In the genomic region with DNA sequence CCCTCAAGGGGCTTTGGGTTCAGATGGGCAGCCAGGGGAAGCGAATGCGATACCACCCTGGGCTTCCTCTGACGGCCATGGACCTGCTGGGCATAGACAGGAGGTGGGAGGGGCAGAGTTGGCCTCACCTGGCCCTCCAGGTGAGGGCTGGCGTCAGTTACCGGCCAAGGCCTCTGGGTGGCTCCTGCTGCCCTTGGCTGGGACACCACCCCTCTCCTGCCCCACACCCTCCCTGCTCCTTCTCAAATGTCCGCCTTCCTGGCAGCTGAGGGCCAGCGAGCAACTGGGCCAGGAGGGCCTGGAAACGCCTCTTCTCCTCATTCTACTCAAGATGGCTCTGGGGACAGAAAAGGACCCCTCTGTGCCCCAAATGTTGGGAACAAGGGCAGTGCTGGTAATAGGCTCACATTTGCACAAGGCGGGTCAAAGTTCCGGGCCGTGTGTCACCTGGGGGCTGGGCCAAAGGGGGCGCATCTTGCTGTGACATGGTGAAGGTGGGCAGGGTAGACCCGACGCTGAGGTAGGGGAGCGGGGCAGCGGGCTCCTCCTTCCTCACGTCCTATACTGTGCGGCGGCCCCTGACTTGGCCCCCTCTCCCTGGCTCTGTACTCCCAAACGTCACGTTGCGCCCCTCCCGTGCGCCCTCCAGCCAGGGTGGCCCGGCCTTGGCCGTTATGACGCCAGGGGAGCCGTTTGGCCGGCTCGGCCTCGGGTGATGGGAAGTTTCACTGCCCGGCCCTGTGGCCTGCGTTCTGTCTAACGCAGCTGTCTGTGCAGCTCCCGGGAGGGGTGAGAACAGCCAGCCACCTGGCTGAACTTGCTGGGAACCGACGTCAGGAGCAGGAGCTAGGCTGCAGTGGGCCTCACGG, we compare ENCODE assay signal across 11 cellular contexts. TPM values are rescaled to one million over a fixed set of nuclear protein-coding genes. Genes with fewer than 3 reads are reported as not detected.
DNase-seq lines count a peak whose midpoint lies in the region; ATAC-seq and TF ChIP-seq lines count a peak whose summit lies in the region.
"Had no signal": no experiment of that assay in that cellular context is flagged by ENCODE, and none has a peak within 500 bp of the region (broad histone marks: within the 10 kb centered on the region; RNA-seq: fewer than 3 reads in every experiment).

No MANE protein-coding gene starts in this region.

- WGBS in right cardiac atrium: 46% methylated on average over 38 of the region's 38 CpGs

- no peaks in the 10 kb centered on the region for H3F3A ChIP-seq in PC-9 (ENCODE audit: insufficient read depth, low read depth)

- ATAC-seq in right cardiac atrium (peak; percentile 37 to 57), sciatic nerve (peak; percentile 81), GM21529 (IDR thresholded peaks at IDR 0.05; ENCODE audit: unreplicated experiment) (no peak)
- ATAC-seq: activated T-cell treated with anti-CD3 and anti-CD28 coated beads, Interleukin-2, amount 50 U/mL, for 4 hours had no signal

- DNase-seq in HPDE6-E6E7 (ENCODE audit: extremely low spot score) (peak; percentile 33), PC-9 (peak; percentile 45 to 56), right cardiac atrium (peak; percentile 38 to 77 (median 76)), sciatic nerve (ENCODE audit: low spot score) (peak; percentile 70), KG1 (lab: John Stamatoyannopoulos, UW) (no peak), NCI-H82 (lab: John Stamatoyannopoulos, UW) (no peak), posterior vena cava (ENCODE audit: low spot score) (no peak)
- DNase-seq: activated T-cell treated with anti-CD3 and anti-CD28 coated beads, Interleukin-2, amount 50 U/mL, for 4 hours; stimulated activated CD8-positive, alpha-beta memory T cell treated with anti-CD3 and anti-CD28 coated beads, Interleukin-4, amount 100 ng/mL, for 48 hours had no signal

- CTCF ChIA-PET in PC-9 (lab: Charles Lee): no interaction called here

- H3K4me1 ChIP-seq in PC-9 (replicated peaks; ENCODE audit: insufficient read depth) (no peaks in the 10 kb centered on the region; the same call in 1 of the 2 replicates), right cardiac atrium (ENCODE audit: control insufficient read depth, insufficient read depth, low read length) (no peaks in the 10 kb centered on the region)

- intact Hi-C loops in PC-9 (cut with micrococcal nuclease; ENCODE audit: unreplicated experiment): no loop called here
- intact Hi-C loops in right cardiac atrium (cut with DNase I): no loop called here
- intact Hi-C loops in sciatic nerve (cut with DNase I): no loop called here
- intact Hi-C loops in posterior vena cava (cut with DNase I): no loop called here

- H3K9me2 ChIP-seq in PC-9 (ENCODE audit: insufficient read depth): no peaks in the 10 kb centered on the region

- H3K27me3 ChIP-seq in PC-9 (ENCODE audit: insufficient read depth, low read depth) (0 out of 2 replicates have a peak, but pooled peaks cover 5% of the 10 kb centered on the region), right cardiac atrium (ENCODE audit: control insufficient read depth, insufficient read depth) (no peaks in the 10 kb centered on the region)

- H4K20me1 ChIP-seq in PC-9 (ENCODE audit: insufficient read depth): no peaks in the 10 kb centered on the region

- no peaks in the 10 kb centered on the region for H3K79me2 ChIP-seq in PC-9 (ENCODE audit: low read depth)

- H2AFZ ChIP-seq in PC-9: no peak overlapping the region

- no TSS peak for BruUV-seq in PC-9 (replicated peaks; lab: Mats Ljungman, UMichigan)

- peak; percentile 66; the same call in 1 of the 2 replicates for TF ChIP-seq CTCF in PC-9 (conservative IDR thresholded peaks at IDR 0.05)

- H3K4me3 ChIP-seq in PC-9: no peak overlapping the region
- no peak overlapping the region for H3K4me3 ChIP-seq in right cardiac atrium (ENCODE audit: low read length)

- peak overlapping the region; percentile 63 for H3K4me2 ChIP-seq in PC-9

- H3K36me3 ChIP-seq in PC-9 (ENCODE audit: low read depth): no peaks in the 10 kb centered on the region

- H3K27ac ChIP-seq in PC-9 (no peak overlapping the region), right cardiac atrium (ENCODE audit: low read length) (no peak overlapping the region)
- H3K27ac ChIP-seq: epithelial cell of prostate had no signal

- H3K9me3 ChIP-seq in PC-9 (ENCODE audit: insufficient read depth, low read depth) (no peaks in the 10 kb centered on the region), right cardiac atrium (ENCODE audit: control insufficient read depth, low read length) (no peaks in the 10 kb centered on the region)

- POLR2A ChIA-PET in PC-9 (lab: Charles Lee; ENCODE audit: unreplicated experiment): interaction anchor here (0.6 kb wide), 1 partner anchor 520 kb away, joined by 4 read pairs; no protein-coding TSS in a partner anchor

RNA-seq across cellular contexts. Expression of a gene that starts 18.1 kb away (rescaled TPM):
- total RNA-seq in PC-9 (2021): not detected in 2 replicates
- total RNA-seq in right cardiac atrium: not detected
- 0.07 TPM for polyA plus RNA-seq in right cardiac atrium
- total RNA-seq in sciatic nerve: 0.22 TPM
- total RNA-seq in posterior vena cava: not detected

Comparison
In these comparisons a context has a peak if more than half of its experiments do, and no peak if none do; other contexts are left out.
1. DNase-seq: peak in HPDE6-E6E7 (single experiment), PC-9 (2 of 2), right cardiac atrium (3 of 3) and sciatic nerve (single experiment); none in KG1 (single experiment), NCI-H82 (single experiment) and posterior vena cava (single experiment).